In the genomic region with DNA sequence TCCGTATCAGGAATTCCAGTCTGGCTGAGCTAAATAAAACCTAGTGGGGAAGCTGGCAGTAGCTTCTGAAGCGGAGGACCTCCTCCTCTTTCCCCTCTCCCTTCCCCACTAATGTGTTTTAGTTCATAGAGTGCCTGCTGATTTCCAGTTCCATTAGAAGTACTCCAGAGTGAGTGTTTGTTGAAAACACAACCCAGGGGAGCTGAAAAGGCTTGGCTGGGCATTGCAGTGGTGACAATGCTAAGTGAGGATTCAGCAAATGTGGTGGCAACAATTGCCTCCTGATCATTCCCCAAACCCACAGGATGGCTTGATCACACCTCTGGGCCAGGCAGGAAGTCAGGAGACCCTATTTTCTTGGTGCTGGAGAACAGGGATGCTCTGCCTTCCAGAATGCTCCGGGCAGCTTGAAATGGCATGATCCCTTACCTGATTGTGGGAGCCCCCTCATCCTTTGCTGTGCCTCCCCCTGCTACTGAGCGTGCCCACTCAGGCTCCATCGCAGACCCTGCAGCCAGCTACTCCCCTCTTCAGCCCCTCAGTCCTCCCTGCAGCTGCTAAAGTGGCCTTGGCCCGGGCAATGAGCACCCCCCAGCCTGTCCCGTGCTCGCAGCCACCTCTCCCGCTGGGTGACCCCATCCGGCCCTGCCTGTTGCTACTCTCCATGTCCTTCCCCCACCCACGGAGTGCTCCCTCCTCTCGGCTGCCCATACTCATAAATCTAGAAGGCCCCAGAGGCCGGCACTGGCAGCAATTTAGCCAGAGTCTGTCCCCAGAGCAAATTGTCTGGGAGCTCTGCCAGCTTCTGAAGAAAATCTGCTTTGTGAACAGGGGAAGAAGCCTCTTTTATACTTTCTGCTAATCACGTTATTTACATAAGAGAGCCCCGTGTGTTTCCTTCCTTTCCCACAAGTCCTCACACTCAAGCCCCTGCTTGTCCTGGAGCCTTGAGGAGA, we compare ENCODE assay signal across 1 cellular context.
TF ChIP-seq lines count a peak whose summit lies in the region.

No MANE protein-coding gene starts in this region.

TF ChIP-seq in SK-N-SH, 30 proteins besides CTCF, POLR2A, EP300 and RAD21 (continued from another document):
- TF ChIP-seq, protein P1, sequence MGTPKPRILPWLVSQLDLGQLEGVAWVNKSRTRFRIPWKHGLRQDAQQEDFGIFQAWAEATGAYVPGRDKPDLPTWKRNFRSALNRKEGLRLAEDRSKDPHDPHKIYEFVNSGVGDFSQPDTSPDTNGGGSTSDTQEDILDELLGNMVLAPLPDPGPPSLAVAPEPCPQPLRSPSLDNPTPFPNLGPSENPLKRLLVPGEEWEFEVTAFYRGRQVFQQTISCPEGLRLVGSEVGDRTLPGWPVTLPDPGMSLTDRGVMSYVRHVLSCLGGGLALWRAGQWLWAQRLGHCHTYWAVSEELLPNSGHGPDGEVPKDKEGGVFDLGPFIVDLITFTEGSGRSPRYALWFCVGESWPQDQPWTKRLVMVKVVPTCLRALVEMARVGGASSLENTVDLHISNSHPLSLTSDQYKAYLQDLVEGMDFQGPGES (IDR thresholded peaks at IDR 0.05; ENCODE audit: low read depth, low read length): no peak
- TF ChIP-seq TCF12 (IDR thresholded peaks at IDR 0.05): peak; percentile 75
- TF ChIP-seq MEF2A (IDR thresholded peaks at IDR 0.05; ENCODE audit: borderline replicate concordance, low read depth): no peak
- TF ChIP-seq, protein P2, sequence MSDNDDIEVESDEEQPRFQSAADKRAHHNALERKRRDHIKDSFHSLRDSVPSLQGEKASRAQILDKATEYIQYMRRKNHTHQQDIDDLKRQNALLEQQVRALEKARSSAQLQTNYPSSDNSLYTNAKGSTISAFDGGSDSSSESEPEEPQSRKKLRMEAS (IDR thresholded peaks at IDR 0.05; ENCODE audit: low read depth): peak; percentile 35; the same call in 1 of the 2 replicates
- no peak for TF ChIP-seq YY1 (IDR thresholded peaks at IDR 0.05; ENCODE audit: low read depth)
- TF ChIP-seq, protein P3, sequence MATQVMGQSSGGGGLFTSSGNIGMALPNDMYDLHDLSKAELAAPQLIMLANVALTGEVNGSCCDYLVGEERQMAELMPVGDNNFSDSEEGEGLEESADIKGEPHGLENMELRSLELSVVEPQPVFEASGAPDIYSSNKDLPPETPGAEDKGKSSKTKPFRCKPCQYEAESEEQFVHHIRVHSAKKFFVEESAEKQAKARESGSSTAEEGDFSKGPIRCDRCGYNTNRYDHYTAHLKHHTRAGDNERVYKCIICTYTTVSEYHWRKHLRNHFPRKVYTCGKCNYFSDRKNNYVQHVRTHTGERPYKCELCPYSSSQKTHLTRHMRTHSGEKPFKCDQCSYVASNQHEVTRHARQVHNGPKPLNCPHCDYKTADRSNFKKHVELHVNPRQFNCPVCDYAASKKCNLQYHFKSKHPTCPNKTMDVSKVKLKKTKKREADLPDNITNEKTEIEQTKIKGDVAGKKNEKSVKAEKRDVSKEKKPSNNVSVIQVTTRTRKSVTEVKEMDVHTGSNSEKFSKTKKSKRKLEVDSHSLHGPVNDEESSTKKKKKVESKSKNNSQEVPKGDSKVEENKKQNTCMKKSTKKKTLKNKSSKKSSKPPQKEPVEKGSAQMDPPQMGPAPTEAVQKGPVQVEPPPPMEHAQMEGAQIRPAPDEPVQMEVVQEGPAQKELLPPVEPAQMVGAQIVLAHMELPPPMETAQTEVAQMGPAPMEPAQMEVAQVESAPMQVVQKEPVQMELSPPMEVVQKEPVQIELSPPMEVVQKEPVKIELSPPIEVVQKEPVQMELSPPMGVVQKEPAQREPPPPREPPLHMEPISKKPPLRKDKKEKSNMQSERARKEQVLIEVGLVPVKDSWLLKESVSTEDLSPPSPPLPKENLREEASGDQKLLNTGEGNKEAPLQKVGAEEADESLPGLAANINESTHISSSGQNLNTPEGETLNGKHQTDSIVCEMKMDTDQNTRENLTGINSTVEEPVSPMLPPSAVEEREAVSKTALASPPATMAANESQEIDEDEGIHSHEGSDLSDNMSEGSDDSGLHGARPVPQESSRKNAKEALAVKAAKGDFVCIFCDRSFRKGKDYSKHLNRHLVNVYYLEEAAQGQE (IDR thresholded peaks at IDR 0.05; ENCODE audit: low read depth, low read length): no peak
- peak; percentile 74 for TF ChIP-seq POLR2AphosphoS5 (IDR thresholded peaks at IDR 0.05; ENCODE audit: low read depth, low read length)
- TF ChIP-seq RXRA (IDR thresholded peaks at IDR 0.05; ENCODE audit: borderline replicate concordance, low read depth): peak; percentile 67; the same call in 1 of the 2 replicates
- TF ChIP-seq ELF1 (IDR thresholded peaks at IDR 0.05): no peak
- TF ChIP-seq SIN3A (IDR thresholded peaks at IDR 0.05; ENCODE audit: borderline replicate concordance, low read depth, low read length): no peak
- TF ChIP-seq, protein P4, sequence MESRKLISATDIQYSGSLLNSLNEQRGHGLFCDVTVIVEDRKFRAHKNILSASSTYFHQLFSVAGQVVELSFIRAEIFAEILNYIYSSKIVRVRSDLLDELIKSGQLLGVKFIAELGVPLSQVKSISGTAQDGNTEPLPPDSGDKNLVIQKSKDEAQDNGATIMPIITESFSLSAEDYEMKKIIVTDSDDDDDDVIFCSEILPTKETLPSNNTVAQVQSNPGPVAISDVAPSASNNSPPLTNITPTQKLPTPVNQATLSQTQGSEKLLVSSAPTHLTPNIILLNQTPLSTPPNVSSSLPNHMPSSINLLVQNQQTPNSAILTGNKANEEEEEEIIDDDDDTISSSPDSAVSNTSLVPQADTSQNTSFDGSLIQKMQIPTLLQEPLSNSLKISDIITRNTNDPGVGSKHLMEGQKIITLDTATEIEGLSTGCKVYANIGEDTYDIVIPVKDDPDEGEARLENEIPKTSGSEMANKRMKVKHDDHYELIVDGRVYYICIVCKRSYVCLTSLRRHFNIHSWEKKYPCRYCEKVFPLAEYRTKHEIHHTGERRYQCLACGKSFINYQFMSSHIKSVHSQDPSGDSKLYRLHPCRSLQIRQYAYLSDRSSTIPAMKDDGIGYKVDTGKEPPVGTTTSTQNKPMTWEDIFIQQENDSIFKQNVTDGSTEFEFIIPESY (IDR thresholded peaks at IDR 0.05; ENCODE audit: borderline replicate concordance, low read depth): no peak
- 0 out of 2 replicates have a peak, but pooled peaks have one; percentile 35 for TF ChIP-seq JUND (IDR thresholded peaks at IDR 0.05)
- TF ChIP-seq, protein P5, sequence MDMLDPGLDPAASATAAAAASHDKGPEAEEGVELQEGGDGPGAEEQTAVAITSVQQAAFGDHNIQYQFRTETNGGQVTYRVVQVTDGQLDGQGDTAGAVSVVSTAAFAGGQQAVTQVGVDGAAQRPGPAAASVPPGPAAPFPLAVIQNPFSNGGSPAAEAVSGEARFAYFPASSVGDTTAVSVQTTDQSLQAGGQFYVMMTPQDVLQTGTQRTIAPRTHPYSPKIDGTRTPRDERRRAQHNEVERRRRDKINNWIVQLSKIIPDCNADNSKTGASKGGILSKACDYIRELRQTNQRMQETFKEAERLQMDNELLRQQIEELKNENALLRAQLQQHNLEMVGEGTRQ (IDR thresholded peaks at IDR 0.05; ENCODE audit: borderline replicate concordance, low read depth, low read length): no peak
- TF ChIP-seq EZH2phosphoT487 (IDR thresholded peaks at IDR 0.05; ENCODE audit: borderline replicate concordance, low read depth): no peak
- peak; percentile 57 for TF ChIP-seq CHD2 (IDR thresholded peaks at IDR 0.05; ENCODE audit: low read length, partially characterized antibody)
- peak; percentile 83 for TF ChIP-seq NFIC (IDR thresholded peaks at IDR 0.05; ENCODE audit: borderline replicate concordance)
